In the genomic region with DNA sequence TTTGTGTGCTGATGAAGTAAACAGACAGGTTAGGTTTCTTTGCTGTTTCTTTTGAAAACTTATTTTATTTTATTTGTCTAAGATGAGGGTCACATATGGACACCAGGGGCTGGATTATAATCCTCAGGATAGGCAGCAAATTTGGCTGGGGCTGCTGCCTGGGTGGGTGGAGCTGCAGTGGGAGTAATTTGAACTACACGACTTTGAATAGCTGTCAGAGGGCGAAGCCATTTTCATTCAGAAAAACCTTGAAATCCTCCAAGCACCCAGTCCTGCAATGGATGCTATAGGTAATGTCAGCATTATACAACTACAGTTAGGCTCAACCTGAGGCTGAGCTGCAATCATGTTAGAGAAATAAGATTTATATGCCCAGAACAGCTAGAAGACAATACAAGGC, we compare ENCODE assay signal across 15 cellular contexts. TPM values are rescaled to one million over a fixed set of nuclear protein-coding genes. Genes with fewer than 3 reads are reported as not detected.
DNase-seq lines count a peak whose midpoint lies in the region; ATAC-seq and TF ChIP-seq lines count a peak whose summit lies in the region.
"Had no signal": no experiment of that assay in that cellular context is flagged by ENCODE, and none has a peak within 500 bp of the region (broad histone marks: within the 10 kb centered on the region; RNA-seq: fewer than 3 reads in every experiment).

No MANE protein-coding gene starts in this region.

- H3K9me3 ChIP-seq in skeletal muscle tissue (ENCODE audit: control insufficient read depth in 3 of 3, low read length in 3 of 3) = no peaks in the 10 kb centered on the region
- H3K9me3 ChIP-seq: tibial nerve had no signal

- no peak for DNase-seq in memory B cell (ENCODE audit: low spot score in 2 of 2)
- no peak for DNase-seq in natural killer cell
- no peak for DNase-seq in stimulated activated CD4-positive, alpha-beta T cell treated with anti-CD3 and anti-CD28 coated beads, Interleukin-15, amount 100 ng/mL, for 24 hours
- DNase-seq: activated CD4-positive, alpha-beta memory T cell treated with anti-CD3 and anti-CD28 coated beads for 36 hours; NCI-H1930; NCI-H510A; stimulated activated CD4-positive, alpha-beta T cell treated with anti-CD3 and anti-CD28 coated beads, Interleukin-2, amount 100 ng/mL, for 24 hours had no signal

- H3K4me3 Mint-ChIP-seq in brain = no peak overlapping the region
- no peak overlapping the region for H3K4me3 Mint-ChIP-seq in memory B cell
- H3K4me3 Mint-ChIP-seq in natural killer cell = no peak overlapping the region
- H3K4me3 Mint-ChIP-seq: activated CD4-positive, alpha-beta memory T cell treated with anti-CD3 and anti-CD28 coated beads for 36 hours had no signal

- H3K36me3 Mint-ChIP-seq in brain (peaks cover 60% of the 10 kb centered on the region), memory B cell (peaks cover 26% of the 10 kb centered on the region), natural killer cell (no peaks in the 10 kb centered on the region)
- H3K36me3 Mint-ChIP-seq: activated CD4-positive, alpha-beta memory T cell treated with anti-CD3 and anti-CD28 coated beads for 36 hours had no signal

- peaks cover 0 to 2% (median 0%) of the 10 kb centered on the region in 3 donors for H3K36me3 ChIP-seq in skeletal muscle tissue (ENCODE audit: control insufficient read depth in 3 of 3, insufficient read depth in 3 of 3, low read length in 3 of 3)
- H3K36me3 ChIP-seq: tibial nerve had no signal

- peak overlapping the region; percentile 29 to 52 (median 45) for H3K9ac ChIP-seq in skeletal muscle tissue (ENCODE audit: low read depth in 1 of 3, low read length in 3 of 3)

- ATAC-seq in memory B cell (ENCODE audit: low read depth) = no peak
- ATAC-seq in natural killer cell = no peak
- ATAC-seq in HG02884 (IDR thresholded peaks at IDR 0.05; ENCODE audit: unreplicated experiment) = no peak
- ATAC-seq in GM21786 (IDR thresholded peaks at IDR 0.05; ENCODE audit: unreplicated experiment) = no peak
- ATAC-seq: GM12878 had no signal

- H3K4me1 ChIP-seq in skeletal muscle tissue (ENCODE audit: control insufficient read depth in 3 of 3, insufficient read depth in 3 of 3, low read length in 3 of 3) = peaks cover 43 to 53% (median 48%) of the 10 kb centered on the region in 3 donors

- no peaks in the 10 kb centered on the region for H3K27me3 ChIP-seq in skeletal muscle tissue (ENCODE audit: control insufficient read depth in 3 of 3, insufficient read depth in 3 of 3, low read length in 3 of 3)
- H3K27me3 ChIP-seq: tibial nerve had no signal

- H3K27me3 Mint-ChIP-seq in brain = no peaks in the 10 kb centered on the region
- no peaks in the 10 kb centered on the region for H3K27me3 Mint-ChIP-seq in memory B cell
- H3K27me3 Mint-ChIP-seq in natural killer cell (ENCODE audit: low read depth in 2 of 2) = no peaks in the 10 kb centered on the region

- H3K4me1 Mint-ChIP-seq in brain (peaks cover 88% of the 10 kb centered on the region), memory B cell (peaks cover 62% of the 10 kb centered on the region), natural killer cell (peaks cover 42 to 53% of the 10 kb centered on the region in 2 donors)

- peak overlapping the region in 1 of 3 donors; percentile 2 for H3K4me3 ChIP-seq in skeletal muscle tissue (ENCODE audit: low read length in 3 of 3)
- H3K4me3 ChIP-seq: GM12878 had no signal

- TF ChIP-seq CTCF in C4-2B (conservative IDR thresholded peaks at IDR 0.05) (no peak), brain (conservative IDR thresholded peaks at IDR 0.05) (no peak), natural killer cell (IDR thresholded peaks at IDR 0.05) (no peak)

- peaks cover 0 to 21% (median 6%) of the 10 kb centered on the region in 5 experiments for H3K9me3 Mint-ChIP-seq in brain
- H3K9me3 Mint-ChIP-seq in memory B cell = no peaks in the 10 kb centered on the region
- H3K9me3 Mint-ChIP-seq in natural killer cell = no peaks in the 10 kb centered on the region
- H3K9me3 Mint-ChIP-seq: activated CD4-positive, alpha-beta memory T cell treated with anti-CD3 and anti-CD28 coated beads for 36 hours; H9 had no signal

- peak overlapping the region in 3 of 5 experiments; percentile 16 to 61 (median 37) for H3K27ac Mint-ChIP-seq in brain
- H3K27ac Mint-ChIP-seq in memory B cell = peak overlapping the region; percentile 54
- H3K27ac Mint-ChIP-seq in natural killer cell = no peak overlapping the region
- H3K27ac Mint-ChIP-seq: activated CD4-positive, alpha-beta memory T cell treated with anti-CD3 and anti-CD28 coated beads for 36 hours had no signal

- H3K27ac ChIP-seq in C4-2B = peak overlapping the region; percentile 57
- H3K27ac ChIP-seq in skeletal muscle tissue (ENCODE audit: low read depth, low read length) = peak overlapping the region; percentile 19

- intact Hi-C loops in natural killer cell (cut with micrococcal nuclease) = no loop called here

RNA-seq across cellular contexts. Expression of a gene that starts 16.6 kb away (rescaled TPM):
- polyA plus RNA-seq in brain (ENCODE audit: insufficient read depth, low read depth, low replicate concordance) = 25.7 TPM
- total RNA-seq in skeletal muscle tissue (13.6 TPM), natural killer cell (10 to 100 TPM; 36.0 to 46.6 (median 41.2) TPM)

Comparison
In these comparisons a context has a peak if more than half of its experiments do, and no peak if none do; other contexts are left out.
1. H3K27ac Mint-ChIP-seq: peak in brain (3 of 5) and memory B cell (single experiment); none in natural killer cell (0 of 2).